In the genomic region with DNA sequence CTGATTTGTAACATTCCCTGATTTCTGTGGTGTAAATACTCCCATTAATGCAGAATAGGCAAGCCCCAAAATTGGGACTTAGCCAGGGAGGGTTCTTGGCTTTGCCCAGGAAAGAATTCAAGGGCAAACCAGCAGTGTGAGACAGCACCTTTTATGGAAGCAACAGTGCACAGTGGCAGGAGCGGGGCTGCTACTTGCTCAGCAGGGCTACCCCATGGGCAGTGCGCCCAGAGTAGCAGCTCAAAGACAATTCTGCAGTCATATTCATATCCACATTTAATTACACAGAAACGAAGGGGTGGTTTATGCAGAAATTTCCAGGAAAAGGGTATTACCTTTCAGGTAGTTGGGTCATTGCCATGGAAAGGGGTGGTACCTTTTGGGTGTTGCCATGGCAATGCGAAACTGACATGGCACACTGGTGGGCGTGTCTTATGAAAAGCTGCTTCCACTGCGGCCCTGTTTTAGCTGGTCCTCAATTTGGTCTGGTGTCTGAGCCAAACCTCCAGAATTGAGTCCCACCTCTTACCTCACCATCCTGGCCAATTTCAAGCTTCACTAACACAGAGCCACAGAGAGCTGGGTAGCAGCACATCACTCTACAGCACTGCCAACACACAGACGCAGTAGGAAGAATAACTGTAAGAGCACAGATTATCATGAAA, we compare ENCODE assay signal across 1 cellular context.
TF ChIP-seq lines count a peak whose summit lies in the region.

No MANE protein-coding gene starts in this region.

TF ChIP-seq in HEK293, 187 proteins besides CTCF, POLR2A, EP300 and RAD21:
- TF ChIP-seq KLF9 (tag by site-specific recombination; IDR thresholded peaks at IDR 0.05; ENCODE audit: low read depth), result peak; percentile 20; the same call in 1 of the 2 replicates
- TF ChIP-seq SALL2 (tag by site-specific recombination; IDR thresholded peaks at IDR 0.05; ENCODE audit: borderline replicate concordance), result no peak
- 0 out of 2 replicates have a peak, but pooled peaks have one; percentile 25 for TF ChIP-seq KLF10 (tag by site-specific recombination; IDR thresholded peaks at IDR 0.05)
- TF ChIP-seq ZNF658 (tag by site-specific recombination; IDR thresholded peaks at IDR 0.05), result no peak
- TF ChIP-seq OSR2 (tag by site-specific recombination; IDR thresholded peaks at IDR 0.05), result peak; percentile 61
TF ChIP-seq in HEK293: peak in this region for 3.
